In the genomic region with DNA sequence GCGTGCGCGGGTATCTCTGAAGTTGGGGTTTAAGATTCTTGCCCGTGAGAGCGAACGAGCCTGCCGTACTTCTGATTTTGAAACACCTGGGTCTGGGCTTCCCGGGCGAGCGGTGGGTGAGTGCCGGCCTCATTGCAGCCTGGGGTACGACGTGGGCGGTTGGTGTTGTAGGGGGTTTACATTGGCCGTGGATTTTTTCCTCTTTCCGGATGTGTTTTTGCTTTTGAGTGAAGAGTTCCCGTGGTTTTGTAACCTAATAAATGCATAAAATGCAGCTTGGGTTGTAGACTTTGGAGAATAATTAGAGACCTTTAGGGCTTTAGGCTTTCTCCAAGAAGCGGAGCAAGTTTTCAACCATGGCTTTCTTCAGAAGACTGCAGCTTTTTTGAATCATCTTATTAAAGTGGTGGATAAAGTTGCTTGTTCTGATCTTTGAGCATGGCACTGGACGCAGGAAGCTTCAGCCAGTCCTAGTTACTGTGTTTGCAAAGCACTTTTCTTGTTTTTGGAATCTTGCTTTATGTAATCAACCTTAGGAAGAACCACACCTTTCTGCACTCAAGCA, we compare ENCODE assay signal across 1 cellular context.
A peak's percentile ranks its signal among the peaks of the same experiment; 100 is the strongest.
TF ChIP-seq lines count a peak whose summit lies in the region.

No MANE protein-coding gene starts in this region.

TF ChIP-seq in HepG2, 621 proteins besides CTCF, POLR2A, EP300 and RAD21 (continued from another document and continues in another):
- TF ChIP-seq AHDC1 (CRISPR knock-in tag; IDR thresholded peaks at IDR 0.05; ENCODE audit: borderline replicate concordance) (peak; percentile 9; the same call in 1 of the 2 replicates), ZNF451 (CRISPR knock-in tag; IDR thresholded peaks at IDR 0.05) (no peak), ZNF138 (CRISPR knock-in tag; IDR thresholded peaks at IDR 0.05; ENCODE audit: low read depth) (no peak), KDM5A (IDR thresholded peaks at IDR 0.05; ENCODE audit: borderline replicate concordance, low read length) (peak; percentile 97), ZNF546 (CRISPR knock-in tag; conservative IDR thresholded peaks at IDR 0.05) (no peak), ZNF225 (CRISPR knock-in tag; IDR thresholded peaks at IDR 0.05) (no peak), SMAD3 (CRISPR knock-in tag; IDR thresholded peaks at IDR 0.05) (no peak; the same call in 1 of the 2 replicates), TMF1 (CRISPR knock-in tag; IDR thresholded peaks at IDR 0.05; ENCODE audit: low read depth) (no peak), MAFG (CRISPR knock-in tag; IDR thresholded peaks at IDR 0.05) (no peak), FOXJ3 (CRISPR knock-in tag; IDR thresholded peaks at IDR 0.05; ENCODE audit: borderline replicate concordance) (no peak), ZNF530 (CRISPR knock-in tag; IDR thresholded peaks at IDR 0.05; ENCODE audit: low read depth) (no peak), FOXC1 (CRISPR knock-in tag; IDR thresholded peaks at IDR 0.05; ENCODE audit: borderline replicate concordance) (0 out of 2 replicates have a peak, but pooled peaks have one; percentile 24), NCOA2 (CRISPR knock-in tag; IDR thresholded peaks at IDR 0.05) (no peak), ZNF274 (CRISPR knock-in tag; IDR thresholded peaks at IDR 0.05) (no peak), ZNF350 (CRISPR knock-in tag; IDR thresholded peaks at IDR 0.05; ENCODE audit: borderline replicate concordance, low read depth) (0 out of 2 replicates have a peak, but pooled peaks have one; percentile 46), MEF2D (CRISPR knock-in tag; IDR thresholded peaks at IDR 0.05) (no peak), CHD4 (IDR thresholded peaks at IDR 0.05; ENCODE audit: borderline replicate concordance, low read length) (no peak), SNAPC4 (CRISPR knock-in tag; IDR thresholded peaks at IDR 0.05) (no peak), ZSCAN29 (CRISPR knock-in tag; conservative IDR thresholded peaks at IDR 0.05) (no peak), ZNF766 (CRISPR knock-in tag; IDR thresholded peaks at IDR 0.05; ENCODE audit: borderline replicate concordance) (no peak), ISL2 (CRISPR knock-in tag; IDR thresholded peaks at IDR 0.05) (no peak; the same call in 1 of the 2 replicates), ATF1 (CRISPR knock-in tag; IDR thresholded peaks at IDR 0.05) (no peak), PHB2 (IDR thresholded peaks at IDR 0.05; ENCODE audit: partially characterized antibody) (no peak)
- TF ChIP-seq, protein P1, sequence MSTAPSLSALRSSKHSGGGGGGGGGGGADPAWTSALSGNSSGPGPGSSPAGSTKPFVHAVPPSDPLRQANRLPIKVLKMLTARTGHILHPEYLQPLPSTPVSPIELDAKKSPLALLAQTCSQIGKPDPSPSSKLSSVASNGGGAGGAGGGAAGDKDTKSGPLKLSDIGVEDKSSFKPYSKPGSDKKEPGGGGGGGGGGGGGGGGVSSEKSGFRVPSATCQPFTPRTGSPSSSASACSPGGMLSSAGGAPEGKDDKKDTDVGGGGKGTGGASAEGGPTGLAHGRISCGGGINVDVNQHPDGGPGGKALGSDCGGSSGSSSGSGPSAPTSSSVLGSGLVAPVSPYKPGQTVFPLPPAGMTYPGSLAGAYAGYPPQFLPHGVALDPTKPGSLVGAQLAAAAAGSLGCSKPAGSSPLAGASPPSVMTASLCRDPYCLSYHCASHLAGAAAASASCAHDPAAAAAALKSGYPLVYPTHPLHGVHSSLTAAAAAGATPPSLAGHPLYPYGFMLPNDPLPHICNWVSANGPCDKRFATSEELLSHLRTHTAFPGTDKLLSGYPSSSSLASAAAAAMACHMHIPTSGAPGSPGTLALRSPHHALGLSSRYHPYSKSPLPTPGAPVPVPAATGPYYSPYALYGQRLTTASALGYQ (CRISPR knock-in tag; IDR thresholded peaks at IDR 0.05), result no peak
- TF ChIP-seq, protein P2, sequence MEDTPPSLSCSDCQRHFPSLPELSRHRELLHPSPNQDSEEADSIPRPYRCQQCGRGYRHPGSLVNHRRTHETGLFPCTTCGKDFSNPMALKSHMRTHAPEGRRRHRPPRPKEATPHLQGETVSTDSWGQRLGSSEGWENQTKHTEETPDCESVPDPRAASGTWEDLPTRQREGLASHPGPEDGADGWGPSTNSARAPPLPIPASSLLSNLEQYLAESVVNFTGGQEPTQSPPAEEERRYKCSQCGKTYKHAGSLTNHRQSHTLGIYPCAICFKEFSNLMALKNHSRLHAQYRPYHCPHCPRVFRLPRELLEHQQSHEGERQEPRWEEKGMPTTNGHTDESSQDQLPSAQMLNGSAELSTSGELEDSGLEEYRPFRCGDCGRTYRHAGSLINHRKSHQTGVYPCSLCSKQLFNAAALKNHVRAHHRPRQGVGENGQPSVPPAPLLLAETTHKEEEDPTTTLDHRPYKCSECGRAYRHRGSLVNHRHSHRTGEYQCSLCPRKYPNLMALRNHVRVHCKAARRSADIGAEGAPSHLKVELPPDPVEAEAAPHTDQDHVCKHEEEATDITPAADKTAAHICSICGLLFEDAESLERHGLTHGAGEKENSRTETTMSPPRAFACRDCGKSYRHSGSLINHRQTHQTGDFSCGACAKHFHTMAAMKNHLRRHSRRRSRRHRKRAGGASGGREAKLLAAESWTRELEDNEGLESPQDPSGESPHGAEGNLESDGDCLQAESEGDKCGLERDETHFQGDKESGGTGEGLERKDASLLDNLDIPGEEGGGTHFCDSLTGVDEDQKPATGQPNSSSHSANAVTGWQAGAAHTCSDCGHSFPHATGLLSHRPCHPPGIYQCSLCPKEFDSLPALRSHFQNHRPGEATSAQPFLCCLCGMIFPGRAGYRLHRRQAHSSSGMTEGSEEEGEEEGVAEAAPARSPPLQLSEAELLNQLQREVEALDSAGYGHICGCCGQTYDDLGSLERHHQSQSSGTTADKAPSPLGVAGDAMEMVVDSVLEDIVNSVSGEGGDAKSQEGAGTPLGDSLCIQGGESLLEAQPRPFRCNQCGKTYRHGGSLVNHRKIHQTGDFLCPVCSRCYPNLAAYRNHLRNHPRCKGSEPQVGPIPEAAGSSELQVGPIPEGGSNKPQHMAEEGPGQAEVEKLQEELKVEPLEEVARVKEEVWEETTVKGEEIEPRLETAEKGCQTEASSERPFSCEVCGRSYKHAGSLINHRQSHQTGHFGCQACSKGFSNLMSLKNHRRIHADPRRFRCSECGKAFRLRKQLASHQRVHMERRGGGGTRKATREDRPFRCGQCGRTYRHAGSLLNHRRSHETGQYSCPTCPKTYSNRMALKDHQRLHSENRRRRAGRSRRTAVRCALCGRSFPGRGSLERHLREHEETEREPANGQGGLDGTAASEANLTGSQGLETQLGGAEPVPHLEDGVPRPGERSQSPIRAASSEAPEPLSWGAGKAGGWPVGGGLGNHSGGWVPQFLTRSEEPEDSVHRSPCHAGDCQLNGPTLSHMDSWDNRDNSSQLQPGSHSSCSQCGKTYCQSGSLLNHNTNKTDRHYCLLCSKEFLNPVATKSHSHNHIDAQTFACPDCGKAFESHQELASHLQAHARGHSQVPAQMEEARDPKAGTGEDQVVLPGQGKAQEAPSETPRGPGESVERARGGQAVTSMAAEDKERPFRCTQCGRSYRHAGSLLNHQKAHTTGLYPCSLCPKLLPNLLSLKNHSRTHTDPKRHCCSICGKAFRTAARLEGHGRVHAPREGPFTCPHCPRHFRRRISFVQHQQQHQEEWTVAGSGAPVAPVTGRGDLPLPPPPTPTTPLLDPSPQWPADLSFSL (CRISPR knock-in tag; IDR thresholded peaks at IDR 0.05), result no peak
- TF ChIP-seq, protein P3, sequence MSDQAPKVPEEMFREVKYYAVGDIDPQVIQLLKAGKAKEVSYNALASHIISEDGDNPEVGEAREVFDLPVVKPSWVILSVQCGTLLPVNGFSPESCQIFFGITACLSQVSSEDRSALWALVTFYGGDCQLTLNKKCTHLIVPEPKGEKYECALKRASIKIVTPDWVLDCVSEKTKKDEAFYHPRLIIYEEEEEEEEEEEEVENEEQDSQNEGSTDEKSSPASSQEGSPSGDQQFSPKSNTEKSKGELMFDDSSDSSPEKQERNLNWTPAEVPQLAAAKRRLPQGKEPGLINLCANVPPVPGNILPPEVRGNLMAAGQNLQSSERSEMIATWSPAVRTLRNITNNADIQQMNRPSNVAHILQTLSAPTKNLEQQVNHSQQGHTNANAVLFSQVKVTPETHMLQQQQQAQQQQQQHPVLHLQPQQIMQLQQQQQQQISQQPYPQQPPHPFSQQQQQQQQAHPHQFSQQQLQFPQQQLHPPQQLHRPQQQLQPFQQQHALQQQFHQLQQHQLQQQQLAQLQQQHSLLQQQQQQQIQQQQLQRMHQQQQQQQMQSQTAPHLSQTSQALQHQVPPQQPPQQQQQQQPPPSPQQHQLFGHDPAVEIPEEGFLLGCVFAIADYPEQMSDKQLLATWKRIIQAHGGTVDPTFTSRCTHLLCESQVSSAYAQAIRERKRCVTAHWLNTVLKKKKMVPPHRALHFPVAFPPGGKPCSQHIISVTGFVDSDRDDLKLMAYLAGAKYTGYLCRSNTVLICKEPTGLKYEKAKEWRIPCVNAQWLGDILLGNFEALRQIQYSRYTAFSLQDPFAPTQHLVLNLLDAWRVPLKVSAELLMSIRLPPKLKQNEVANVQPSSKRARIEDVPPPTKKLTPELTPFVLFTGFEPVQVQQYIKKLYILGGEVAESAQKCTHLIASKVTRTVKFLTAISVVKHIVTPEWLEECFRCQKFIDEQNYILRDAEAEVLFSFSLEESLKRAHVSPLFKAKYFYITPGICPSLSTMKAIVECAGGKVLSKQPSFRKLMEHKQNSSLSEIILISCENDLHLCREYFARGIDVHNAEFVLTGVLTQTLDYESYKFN (CRISPR knock-in tag; conservative IDR thresholded peaks at IDR 0.05), result no peak
